Comparison of ENCODE assay signal across 8 cellular contexts in genomic region chr6:12602951-12603710, GRCh38.
DNase-seq lines count a peak whose midpoint lies in the region; ATAC-seq and TF ChIP-seq lines count a peak whose summit lies in the region.

No MANE protein-coding gene starts in this region.

- no peak overlapping the region for H3K27ac ChIP-seq in SU-DHL-6 (ENCODE audit: low read depth, low read length)
- H3K27ac ChIP-seq in heart right ventricle, result no peak overlapping the region
- no peak overlapping the region for H3K27ac ChIP-seq in effector memory CD4-positive, alpha-beta T cell (ENCODE audit: insufficient read depth, low read length, poor library complexity, severe bottlenecking)

- ATAC-seq in heart right ventricle (peak in 7 of 8 donors; percentile 63 to 82 (median 77)), GM19351 (IDR thresholded peaks at IDR 0.05; ENCODE audit: unreplicated experiment) (no peak)
- ATAC-seq in activated T-cell treated with anti-CD3 and anti-CD28 coated beads, Interleukin-2, amount 50 U/mL, for 72 hours (replicated peaks in 1 of 2), result no peak

- no peak overlapping the region for H3K4me3 Mint-ChIP-seq in activated T-cell treated with anti-CD3 and anti-CD28 coated beads, Interleukin-2, amount 50 U/mL, for 72 hours

- no peak overlapping the region for H3K27ac Mint-ChIP-seq in activated T-cell treated with anti-CD3 and anti-CD28 coated beads, Interleukin-2, amount 50 U/mL, for 72 hours

- no peaks in the 10 kb centered on the region for H3K36me3 ChIP-seq in SU-DHL-6 (ENCODE audit: low read length)
- H3K36me3 ChIP-seq in heart right ventricle, result no peaks in the 10 kb centered on the region
- no peaks in the 10 kb centered on the region for H3K36me3 ChIP-seq in effector memory CD4-positive, alpha-beta T cell (ENCODE audit: control insufficient read depth, insufficient read depth, low read length)

- H3K4me3 ChIP-seq in SU-DHL-6 (ENCODE audit: insufficient read depth, low read length, poor library complexity, severe bottlenecking) (no peak overlapping the region), heart right ventricle (no peak overlapping the region)
- no peak overlapping the region for H3K4me3 ChIP-seq in effector memory CD4-positive, alpha-beta T cell (ENCODE audit: insufficient read depth, low read depth, low read length, poor library complexity, severe bottlenecking)

- H3K9me3 ChIP-seq in SU-DHL-6 (ENCODE audit: insufficient read depth, low read length) (no peaks in the 10 kb centered on the region), heart right ventricle (no peaks in the 10 kb centered on the region)
- H3K9me3 ChIP-seq in effector memory CD4-positive, alpha-beta T cell (ENCODE audit: control insufficient read depth, low read length), result no peaks in the 10 kb centered on the region

- no peaks in the 10 kb centered on the region for H3K9me3 Mint-ChIP-seq in activated T-cell treated with anti-CD3 and anti-CD28 coated beads, Interleukin-2, amount 50 U/mL, for 72 hours

- H3K4me1 ChIP-seq in heart right ventricle, result peaks cover 0 to 27% (median 12%) of the 10 kb centered on the region in 9 donors
- H3K4me1 ChIP-seq in effector memory CD4-positive, alpha-beta T cell (ENCODE audit: control insufficient read depth, insufficient read depth, low read length, poor library complexity, severe bottlenecking), result no peaks in the 10 kb centered on the region

- H3K27me3 ChIP-seq in SU-DHL-6 (ENCODE audit: low read length) (no peaks in the 10 kb centered on the region), heart right ventricle (no peaks in the 10 kb centered on the region)
- no peaks in the 10 kb centered on the region for H3K27me3 ChIP-seq in effector memory CD4-positive, alpha-beta T cell (replicated peaks; ENCODE audit: control insufficient read depth, insufficient read depth, low read length, poor library complexity, severe bottlenecking)

- H3K9me2 ChIP-seq in SU-DHL-6 (replicated peaks; ENCODE audit: insufficient read depth, low read length), result no peaks in the 10 kb centered on the region

- no peaks in the 10 kb centered on the region for H3K79me2 ChIP-seq in SU-DHL-6 (ENCODE audit: insufficient read depth, low read length)

- TF ChIP-seq CTCF in SU-DHL-6 (IDR thresholded peaks at IDR 0.05; ENCODE audit: insufficient read depth, low read length, poor library complexity, severe bottlenecking), result peak; percentile 22
- peak; percentile 36 to 75 (median 62) for TF ChIP-seq CTCF in heart right ventricle (IDR thresholded peaks at IDR 0.05)

- DNase-seq in Ammon's horn (ENCODE audit: low spot score) (peak; percentile 31), HT-29 (ENCODE audit: low spot score) (peak; percentile 72), heart right ventricle (peak in 1 of 2 donors; percentile 13), superior temporal gyrus (ENCODE audit: extremely low spot score) (peak; percentile 63)
- DNase-seq in activated T-cell treated with anti-CD3 and anti-CD28 coated beads, Interleukin-2, amount 50 U/mL, for 72 hours, result no peak
- no peak for DNase-seq in effector memory CD4-positive, alpha-beta T cell

- no peak overlapping the region for H3K4me2 ChIP-seq in SU-DHL-6 (ENCODE audit: low read depth, low read length, poor library complexity, severe bottlenecking)

- H4K20me1 ChIP-seq in SU-DHL-6 (ENCODE audit: low read depth, low read length), result no peaks in the 10 kb centered on the region

- H3K4me1 Mint-ChIP-seq in activated T-cell treated with anti-CD3 and anti-CD28 coated beads, Interleukin-2, amount 50 U/mL, for 72 hours (ENCODE audit: low read depth), result no peaks in the 10 kb centered on the region

- 57 to 74% methylated on average over 6 of the region's 6 CpGs for WGBS in heart right ventricle, 2 donors

- H2AFZ ChIP-seq in SU-DHL-6 (ENCODE audit: low read depth, low read length, severe bottlenecking), result no peak overlapping the region

- intact Hi-C loops in heart right ventricle (cut with DNase I), result loop anchor here in 9 of 10 donors (2.0 to 10.0 kb wide), 16 partner anchors 198 to 1021 kb away; partner anchors contain the start of gene EDN1 (in 6 of the 9)

- no peak overlapping the region for H3K9ac ChIP-seq in SU-DHL-6 (ENCODE audit: low read length)

- no peaks in the 10 kb centered on the region for H3K36me3 Mint-ChIP-seq in activated T-cell treated with anti-CD3 and anti-CD28 coated beads, Interleukin-2, amount 50 U/mL, for 72 hours (ENCODE audit: insufficient read depth in 2 of 2)

- no peaks in the 10 kb centered on the region for H3F3A ChIP-seq in SU-DHL-6 (ENCODE audit: insufficient read depth)

- H3K27me3 Mint-ChIP-seq in activated T-cell treated with anti-CD3 and anti-CD28 coated beads, Interleukin-2, amount 50 U/mL, for 72 hours (ENCODE audit: low read depth), result peaks cover 43% of the 10 kb centered on the region

Comparison
In these comparisons a context has a peak if more than half of its experiments do, and no peak if none do; other contexts are left out.
1. DNase-seq: peak in Ammon's horn (single experiment), HT-29 (single experiment) and superior temporal gyrus (single experiment); none in activated T-cell treated with anti-CD3 and anti-CD28 coated beads, Interleukin-2, amount 50 U/mL, for 72 hours (0 of 2) and effector memory CD4-positive, alpha-beta T cell (0 of 3).
2. ATAC-seq: peak in heart right ventricle (7 of 8); none in activated T-cell treated with anti-CD3 and anti-CD28 coated beads, Interleukin-2, amount 50 U/mL, for 72 hours (0 of 2) and GM19351 (single experiment).